In the genomic region with DNA sequence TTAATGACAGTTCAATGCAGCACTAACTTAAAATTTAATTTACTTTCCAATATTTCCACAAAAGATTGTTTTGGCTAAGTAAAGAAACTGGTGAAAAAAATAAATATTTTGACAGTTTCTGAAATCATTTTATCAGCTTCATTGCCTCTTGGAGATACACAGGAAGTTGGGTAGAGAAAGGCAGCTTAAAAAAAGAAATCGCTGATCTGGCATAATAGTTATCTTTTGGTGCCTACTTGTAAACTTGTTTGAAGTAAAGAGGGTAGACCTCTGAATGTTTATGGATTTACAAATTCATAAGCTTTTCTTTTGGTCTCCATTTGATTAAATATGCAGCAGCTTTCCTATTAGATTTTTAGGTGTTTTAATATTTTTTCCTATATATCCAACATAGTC, we compare ENCODE assay signal across 14 cellular contexts.
DNase-seq lines count a peak whose midpoint lies in the region; ATAC-seq, FAIRE-seq and TF ChIP-seq lines count a peak whose summit lies in the region.
"Had no signal": no experiment of that assay in that cellular context is flagged by ENCODE, and none has a peak within 500 bp of the region (broad histone marks: within the 10 kb centered on the region; RNA-seq: fewer than 3 reads in every experiment).

No MANE protein-coding gene starts in this region.

- no peak overlapping the region for H3K4me3 ChIP-seq in breast epithelium

- H3K9me3 Mint-ChIP-seq in MCF 10A (ENCODE audit: unreplicated experiment) = no peaks in the 10 kb centered on the region
- H3K9me3 Mint-ChIP-seq in CD14-positive monocyte = no peaks in the 10 kb centered on the region

- H3K4me3 Mint-ChIP-seq in MCF 10A (ENCODE audit: unreplicated experiment) (peak overlapping the region; percentile 69), CD14-positive monocyte (no peak overlapping the region)

- no peaks in the 10 kb centered on the region for H3K36me3 ChIP-seq in breast epithelium
- H3K36me3 ChIP-seq: BE2C, left ventricle myocardium inferior had no signal

- H3K27ac Mint-ChIP-seq in MCF 10A (ENCODE audit: low read depth, unreplicated experiment) (peak overlapping the region; percentile 96), CD14-positive monocyte (peak overlapping the region in 1 of 7 donors; percentile 88)

- H3K4me1 ChIP-seq in breast epithelium = peaks cover 0 to 4% of the 10 kb centered on the region in 2 donors
- H3K4me1 ChIP-seq: BE2C, left ventricle myocardium inferior had no signal

- no peak for ATAC-seq in GM18502 (IDR thresholded peaks at IDR 0.05; ENCODE audit: poor library complexity, unreplicated experiment)
- no peak for ATAC-seq in HG02938 (IDR thresholded peaks at IDR 0.05; ENCODE audit: unreplicated experiment)
- ATAC-seq: heart right ventricle had no signal

- no peak overlapping the region for H3K27ac ChIP-seq in breast epithelium
- H3K27ac ChIP-seq: left ventricle myocardium inferior had no signal

- POLR2A ChIA-PET in MCF 10A (lab: Yijun Ruan, JAX) = interaction anchor here (0.7 to 9.3 kb wide), 15 partner anchors 10 to 200 kb away, joined by 3 to 208 read pairs (median 4); a partner anchor contains a TSS

- peak; percentile 69 for FAIRE-seq in RCC 7860 (lab: Jason Lieb, UNC)

- H3K36me3 Mint-ChIP-seq in MCF 10A (ENCODE audit: insufficient read depth, unreplicated experiment) (peaks cover 68% of the 10 kb centered on the region), CD14-positive monocyte (peaks cover 48 to 56% of the 10 kb centered on the region in 2 donors)

- intact Hi-C loops in MCF 10A (cut with micrococcal nuclease) (no loop called here), breast epithelium (cut with DNase I; ENCODE audit: low total_unique reads) (no loop called here), CD14-positive monocyte (cut with micrococcal nuclease) (no loop called here)

- DNase-seq in MCF 10A (ENCODE audit: unreplicated experiment) (no peak), breast epithelium (ENCODE audit: low spot score in 2 of 2) (no peak), RCC 7860 (ENCODE audit: low spot score) (no peak), dermis blood vessel endothelial cell (peak; percentile 23), CD14-positive monocyte (ENCODE audit: low spot score) (no peak)
- DNase-seq in stimulated activated naive CD4-positive, alpha-beta T cell treated with Interleukin-2 at 50 U/mL for 16 hours (lab: John Stamatoyannopoulos, UW) = no peak
- DNase-seq: anterior cingulate cortex, BE2C, heart right ventricle, left ventricle myocardium inferior, SHP77 had no signal

- no TSS peak for BruUV-seq in MCF 10A (replicated peaks; lab: Mats Ljungman, UMichigan)

- no peak for TF ChIP-seq POLR2A in breast epithelium (IDR thresholded peaks at IDR 0.05)

- H3K4me1 Mint-ChIP-seq in MCF 10A (ENCODE audit: insufficient read depth, unreplicated experiment) = peaks cover 39% of the 10 kb centered on the region
- H3K4me1 Mint-ChIP-seq in CD14-positive monocyte = peaks cover 55% of the 10 kb centered on the region

- TF ChIP-seq CTCF in MCF 10A (IDR thresholded peaks at IDR 0.05; ENCODE audit: unreplicated experiment) = no peak
- TF ChIP-seq CTCF in breast epithelium (IDR thresholded peaks at IDR 0.05) = no peak
- TF ChIP-seq CTCF in CD14-positive monocyte (IDR thresholded peaks at IDR 0.05) = no peak

- H3K9me3 ChIP-seq in breast epithelium = no peaks in the 10 kb centered on the region
- H3K9me3 ChIP-seq: BE2C, heart right ventricle, left ventricle myocardium inferior, neutrophil had no signal

- CTCF ChIA-PET in MCF 10A (lab: Yijun Ruan, JAX) = interaction anchor here (0.7 to 1.2 kb wide), 5 partner anchors 10 to 210 kb away, joined by 3 to 6 read pairs (median 4); no protein-coding TSS in a partner anchor

- no peaks in the 10 kb centered on the region for H3K27me3 ChIP-seq in breast epithelium
- H3K27me3 ChIP-seq: heart right ventricle, neutrophil had no signal

- H3K27me3 Mint-ChIP-seq in MCF 10A (ENCODE audit: insufficient read depth, unreplicated experiment) (no peaks in the 10 kb centered on the region), CD14-positive monocyte (ENCODE audit: low read depth in 3 of 3) (peaks cover 0 to 1% (median 0%) of the 10 kb centered on the region in 3 donors)
